Comparison of ENCODE assay signal across 8 cellular contexts in genomic region chr4:15001825-15002658, GRCh38. TPM values are rescaled to one million over a fixed set of nuclear protein-coding genes. Genes with fewer than 3 reads are reported as not detected.
DNase-seq lines count a peak whose midpoint lies in the region; ATAC-seq and TF ChIP-seq lines count a peak whose summit lies in the region.

CPEB2 (plus strand) TSS chr4:15002481; CDS start chr4:15002674, 193 bp downstream.

- peaks cover 10% of the 10 kb centered on the region for H3K4me1 ChIP-seq in mucosa of descending colon (ENCODE audit: low read depth)

- intact Hi-C loops in mucosa of descending colon (cut with DNase I, micrococcal nuclease): no loop called here

- TF ChIP-seq CTCF in GM20000 (IDR thresholded peaks at IDR 0.05; ENCODE audit: extremely low read depth, missing control alignments) (no peak), mucosa of descending colon (IDR thresholded peaks at IDR 0.05) (no peak)

- no peaks in the 10 kb centered on the region for H3K36me3 ChIP-seq in mucosa of descending colon (ENCODE audit: low read depth)

- DNase-seq in COLO829 (ENCODE audit: low spot score): peak; percentile 65
- DNase-seq in GM20000 (ENCODE audit: low spot score): peak; percentile 94
- DNase-seq in HS-5 (ENCODE audit: low read depth): peak; percentile 75
- peak; percentile 95 for DNase-seq in OCI-M1 (lab: John Stamatoyannopoulos, UW)
- peak; percentile 85 for DNase-seq in activated T-cell treated with anti-CD3 and anti-CD28 coated beads for 4 hours
- peak; percentile 59 for DNase-seq in epidermal melanocyte (ENCODE audit: insufficient read length, low spot score)
- DNase-seq in mucosa of descending colon: peak; percentile 96 to 97 (median 97)
- DNase-seq in stimulated activated CD8-positive, alpha-beta memory T cell treated with anti-CD3 and anti-CD28 coated beads, Interleukin-4, amount 100 ng/mL, for 1 hour (ENCODE audit: low read depth in 2 of 2, low spot score in 1 of 2): peak; percentile 71 to 83

- peak within 1 kb of the TSS; percentile 99 for H3K4me3 ChIP-seq in mucosa of descending colon

- ATAC-seq in mucosa of descending colon: peak; percentile 84

- no peaks in the 10 kb centered on the region for H3K9me3 ChIP-seq in mucosa of descending colon

RNA-seq across cellular contexts. Expression of gene CPEB2, which starts in this region (rescaled TPM):
- total RNA-seq in mucosa of descending colon: 10 to 100 TPM; 25.5 to 47.9 (median 29.7) TPM

Comparison
In these comparisons a context has a peak if more than half of its experiments do, and no peak if none do; other contexts are left out.
1. Peak in every context shown above with its lines: DNase-seq, ATAC-seq and H3K4me3 ChIP-seq.